ENCODE assay signal across 8 cellular contexts in the genomic region with DNA sequence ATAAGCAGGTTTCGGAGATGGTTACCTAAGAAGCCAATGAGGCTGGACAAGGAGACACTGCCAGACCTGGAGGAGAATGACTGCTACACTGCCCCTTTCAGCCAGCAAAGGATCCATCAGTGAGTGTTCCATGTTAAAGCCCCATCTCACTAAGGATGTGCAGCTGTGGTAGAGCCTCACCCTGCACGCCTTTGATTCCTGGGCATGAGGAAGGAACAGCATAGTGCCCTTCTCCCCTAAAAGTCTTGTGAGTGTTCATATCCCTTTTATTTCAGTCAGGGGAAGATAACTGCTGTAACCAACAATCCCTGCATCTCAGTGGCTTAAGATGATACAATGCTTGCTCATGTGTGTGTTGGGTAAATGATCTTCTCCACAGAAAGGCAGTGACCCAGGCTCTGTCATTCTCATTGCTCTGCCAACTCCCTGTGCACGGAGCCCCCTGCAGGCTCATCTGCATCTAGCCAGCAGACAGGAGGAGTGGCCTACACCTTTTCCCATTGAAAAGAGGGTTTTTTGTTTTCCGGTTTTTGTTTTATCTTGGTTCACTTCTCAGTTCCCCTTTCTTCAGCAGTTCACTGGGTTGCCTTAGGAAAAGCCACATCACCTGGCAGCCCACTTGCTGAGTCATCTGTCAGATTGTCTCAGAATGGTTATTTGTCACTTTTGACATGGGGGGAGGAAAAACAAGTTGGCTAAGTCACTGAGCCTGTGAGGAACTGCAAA.
DNase-seq lines count a peak whose midpoint lies in the region; ATAC-seq and TF ChIP-seq lines count a peak whose summit lies in the region.

No MANE protein-coding gene starts in this region.

- H3K36me3 ChIP-seq in SJSA1, result no peaks in the 10 kb centered on the region
- H3K36me3 ChIP-seq in gastroesophageal sphincter, result no peaks in the 10 kb centered on the region
- no peaks in the 10 kb centered on the region for H3K36me3 ChIP-seq in CD8-positive, alpha-beta memory T cell (ENCODE audit: insufficient read depth, low read length)

- peak; percentile 97 for ATAC-seq in GM21390 (IDR thresholded peaks at IDR 0.05; ENCODE audit: unreplicated experiment)
- peak; percentile 97 for ATAC-seq in HG03460 (IDR thresholded peaks at IDR 0.05; ENCODE audit: unreplicated experiment)
- ATAC-seq in gastroesophageal sphincter, result peak; percentile 37

- POLR2A ChIA-PET in CD8-positive, alpha-beta memory T cell (lab: Charles Lee), result no interaction called here

- no peak for TF ChIP-seq EP300 in gastroesophageal sphincter (IDR thresholded peaks at IDR 0.05)

- H3K27me3 Mint-ChIP-seq in CD8-positive, alpha-beta memory T cell, result peaks cover 0 to 4% of the 10 kb centered on the region in 2 donors

- H3K27me3 ChIP-seq in SJSA1 (replicated peaks) (no peaks in the 10 kb centered on the region), gastroesophageal sphincter (no peaks in the 10 kb centered on the region)
- H3K27me3 ChIP-seq in CD8-positive, alpha-beta memory T cell (ENCODE audit: insufficient read depth, low read length, poor library complexity, severe bottlenecking), result no peaks in the 10 kb centered on the region

- H3K4me1 ChIP-seq in SJSA1 (replicated peaks) (peaks cover 8% of the 10 kb centered on the region; the same call in 1 of the 2 replicates), gastroesophageal sphincter (no peaks in the 10 kb centered on the region)
- H3K4me1 ChIP-seq in CD8-positive, alpha-beta memory T cell (ENCODE audit: insufficient read depth, low read length), result no peaks in the 10 kb centered on the region

- DNase-seq in NCI-H446 (lab: John Stamatoyannopoulos, UW), result peak; percentile 13 to 32
- no peak for DNase-seq in NCI-H446 treated with DMSO at 0.1 percent for 48 hours (lab: John Stamatoyannopoulos, UW)
- peak; percentile 28 to 52 for DNase-seq in SJSA1 (ENCODE audit: low read depth in 1 of 2, low spot score in 2 of 2)
- DNase-seq in CD8-positive, alpha-beta memory T cell, result no peak
- no peak for DNase-seq in stimulated activated CD4-positive, alpha-beta T cell treated with anti-CD3 and anti-CD28 coated beads, Interleukin-12 subunit alpha, Interleukin-12 subunit beta, amount 100 ng/mL, for 4 hours

- CTCF ChIA-PET in CD8-positive, alpha-beta memory T cell (lab: Charles Lee), result no interaction called here

- TF ChIP-seq POLR2A in gastroesophageal sphincter (IDR thresholded peaks at IDR 0.05), result no peak

- H3K9me3 Mint-ChIP-seq in CD8-positive, alpha-beta memory T cell, result peaks cover 0 to 5% (median 2%) of the 10 kb centered on the region in 5 donors

- H3K9me3 ChIP-seq in SJSA1 (replicated peaks) (no peaks in the 10 kb centered on the region), gastroesophageal sphincter (no peaks in the 10 kb centered on the region)
- no peaks in the 10 kb centered on the region for H3K9me3 ChIP-seq in CD8-positive, alpha-beta memory T cell (ENCODE audit: low read length)

- no peak overlapping the region for H3K27ac Mint-ChIP-seq in CD8-positive, alpha-beta memory T cell

- no peaks in the 10 kb centered on the region for H3K4me1 Mint-ChIP-seq in CD8-positive, alpha-beta memory T cell

- H3K4me3 ChIP-seq in SJSA1 (no peak overlapping the region), gastroesophageal sphincter (no peak overlapping the region)
- no peak overlapping the region for H3K4me3 ChIP-seq in CD8-positive, alpha-beta memory T cell (ENCODE audit: low read length)

- no peak overlapping the region for H3K4me3 Mint-ChIP-seq in CD8-positive, alpha-beta memory T cell

- H3K27ac ChIP-seq in SJSA1 (no peak overlapping the region), gastroesophageal sphincter (peak overlapping the region in 2 of 4 donors; percentile 31 to 38)
- no peak overlapping the region for H3K27ac ChIP-seq in CD8-positive, alpha-beta memory T cell (ENCODE audit: low read depth, low read length)

- WGBS in gastroesophageal sphincter (ENCODE audit: low coverage in 1 of 2), 2 donors, result 40 to 48% methylated on average over 3 to 4 of the region's 4 CpGs

- no peaks in the 10 kb centered on the region for H3K36me3 Mint-ChIP-seq in CD8-positive, alpha-beta memory T cell

- TF ChIP-seq CTCF in gastroesophageal sphincter (IDR thresholded peaks at IDR 0.05), result no peak

Comparison
In these comparisons a context has a peak if more than half of its experiments do, and no peak if none do; other contexts are left out.
1. DNase-seq: peak in NCI-H446 (2 of 2) and SJSA1 (2 of 2); none in NCI-H446 treated with DMSO at 0.1 percent for 48 hours (single experiment), CD8-positive, alpha-beta memory T cell (0 of 5) and stimulated activated CD4-positive, alpha-beta T cell treated with anti-CD3 and anti-CD28 coated beads, Interleukin-12 subunit alpha, Interleukin-12 subunit beta, amount 100 ng/mL, for 4 hours (single experiment).
2. ATAC-seq: peak in every context shown above with its lines; median percentile 97 in GM21390; 97 in HG03460; 37 in gastroesophageal sphincter.